ENCODE assay signal across 17 cellular contexts in genomic region chr16:22402191-22402590, GRCh38. TPM values are rescaled to one million over a fixed set of nuclear protein-coding genes. Genes with fewer than 3 reads are reported as not detected.
A peak's percentile ranks its signal among the peaks of the same experiment; 100 is the strongest.
DNase-seq lines count a peak whose midpoint lies in the region; ATAC-seq, FAIRE-seq and TF ChIP-seq lines count a peak whose summit lies in the region.
"Had no signal": no experiment of that assay in that cellular context is flagged by ENCODE, and none has a peak within 500 bp of the region (broad histone marks: within the 10 kb centered on the region; RNA-seq: fewer than 3 reads in every experiment).

No MANE protein-coding gene starts in this region.

- no peaks in the 10 kb centered on the region for H3K9me2 ChIP-seq in PC-3 (replicated peaks; ENCODE audit: low read length)

- H3K4me3 ChIP-seq in PC-3 (ENCODE audit: low read length) (0 out of 2 replicates have a peak overlapping the region, but pooled peaks have one; percentile 11), endothelial cell of umbilical vein (replicated peaks in 1 of 3; ENCODE audit: insufficient read depth in 1 of 3, low read depth in 1 of 3, low read length in 3 of 3) (peak overlapping the region in 2 of 3 experiments; percentile 35 to 39), adrenal gland (no peak overlapping the region), suprapubic skin (no peak overlapping the region)
- H3K4me3 ChIP-seq: body of pancreas, gastroesophageal sphincter, neural progenitor cell had no signal

- H2AFZ ChIP-seq in PC-3 (ENCODE audit: low read length) (0 out of 2 replicates have a peak overlapping the region, but pooled peaks have one; percentile 11), endothelial cell of umbilical vein (ENCODE audit: low read depth, low read length) (no peak overlapping the region)
- H2AFZ ChIP-seq: neural progenitor cell had no signal

- no peaks in the 10 kb centered on the region for H3K9me3 ChIP-seq in PC-3 (ENCODE audit: low read length)
- H3K9me3 ChIP-seq in endothelial cell of umbilical vein (replicated peaks; ENCODE audit: control insufficient read depth, insufficient read depth, low read length), result no peaks in the 10 kb centered on the region
- H3K9me3 ChIP-seq in adrenal gland (replicated peaks in 1 of 3), result no peaks in the 10 kb centered on the region
- no peaks in the 10 kb centered on the region for H3K9me3 ChIP-seq in suprapubic skin
- H3K9me3 ChIP-seq: body of pancreas, gastroesophageal sphincter had no signal

- dilution Hi-C loops in endothelial cell of umbilical vein (cut with MboI; ENCODE audit: extremely low pct_ligation_motif_present, low sequenced_read_pairs), result no loop called here

- CTCF ChIA-PET in PC-3 (lab: Charles Lee) (no interaction called here), endothelial cell of umbilical vein (lab: Charles Lee) (interaction anchor here (1.0 to 3.1 kb wide), 5 partner anchors 15 to 1302 kb away, joined by 3 to 12 read pairs (median 5); no protein-coding TSS in a partner anchor)

- DNase-seq in EH (ENCODE audit: low read depth) (peak; percentile 67), PC-3 (peak; percentile 25), endothelial cell of umbilical vein (ENCODE audit: low read depth, low spot score) (peak; percentile 58), pulmonary artery endothelial cell (ENCODE audit: low read depth, low spot score) (peak; percentile 15), adrenal gland (no peak), suprapubic skin (ENCODE audit: low spot score in 2 of 2) (no peak)
- DNase-seq: body of pancreas; CD8-positive, alpha-beta T cell; cortex of kidney; DND-41; NCI-H187 treated with DMSO at 0.1 percent for 48 hours had no signal

- peak; percentile 26 for FAIRE-seq in endothelial cell of umbilical vein (lab: Jason Lieb, UNC)
- FAIRE-seq: GM18507 had no signal

- H4K20me1 ChIP-seq in PC-3 (ENCODE audit: low read length) (no peaks in the 10 kb centered on the region), endothelial cell of umbilical vein (replicated peaks; ENCODE audit: control insufficient read depth, extremely low read depth, insufficient read depth, low read length) (no peaks in the 10 kb centered on the region)

- no peaks in the 10 kb centered on the region for H3F3A ChIP-seq in PC-3 (ENCODE audit: low read length, unreplicated experiment)

- no peak for TF ChIP-seq CTCF in PC-3 (conservative IDR thresholded peaks at IDR 0.05; ENCODE audit: low read depth, low read length)
- no peak for TF ChIP-seq CTCF in endothelial cell of umbilical vein (IDR thresholded peaks at IDR 0.05; ENCODE audit: extremely low read depth in 1 of 2, insufficient read depth in 1 of 2, low read depth in 1 of 2, low read length in 2 of 2)
- TF ChIP-seq CTCF in adrenal gland (IDR thresholded peaks at IDR 0.05), result no peak
- TF ChIP-seq CTCF in suprapubic skin (IDR thresholded peaks at IDR 0.05), result no peak

- H3K9ac ChIP-seq in PC-3 (ENCODE audit: low read length) (no peak overlapping the region), endothelial cell of umbilical vein (replicated peaks; ENCODE audit: extremely low read depth, insufficient read depth, low read length) (peak overlapping the region; percentile 73)
- H3K9ac ChIP-seq: neural progenitor cell had no signal

- H3K4me2 ChIP-seq in PC-3 (ENCODE audit: low read length) (peak overlapping the region; percentile 66), endothelial cell of umbilical vein (ENCODE audit: insufficient read depth, low read length) (peak overlapping the region; percentile 98)
- H3K4me2 ChIP-seq: neural progenitor cell had no signal

- BruUV-seq in PC-3 (replicated peaks; lab: Mats Ljungman, UMichigan) (no TSS peak), endothelial cell of umbilical vein (replicated peaks; lab: Mats Ljungman, UMichigan) (no TSS peak)

- H3K79me2 ChIP-seq in PC-3 (ENCODE audit: low read length) (no peaks in the 10 kb centered on the region), endothelial cell of umbilical vein (ENCODE audit: control insufficient read depth, insufficient read depth, low read length) (no peaks in the 10 kb centered on the region)

- TF ChIP-seq POLR2A in endothelial cell of umbilical vein (IDR thresholded peaks at IDR 0.05; ENCODE audit: low read depth, low read length) (no peak), adrenal gland (IDR thresholded peaks at IDR 0.05) (no peak), suprapubic skin (IDR thresholded peaks at IDR 0.05) (no peak)

- no peak for TF ChIP-seq EP300 in suprapubic skin (IDR thresholded peaks at IDR 0.05)

- H3K27ac ChIP-seq in PC-3 (ENCODE audit: low read length), result 0 out of 2 replicates have a peak overlapping the region, but pooled peaks have one; percentile 16
- H3K27ac ChIP-seq in endothelial cell of umbilical vein (ENCODE audit: insufficient read depth, low read depth, low read length), result peak overlapping the region; percentile 92
- H3K27ac ChIP-seq in adrenal gland, result no peak overlapping the region
- no peak overlapping the region for H3K27ac ChIP-seq in suprapubic skin
- H3K27ac ChIP-seq: gastroesophageal sphincter, neural progenitor cell had no signal

- no peaks in the 10 kb centered on the region for H3K9me1 ChIP-seq in endothelial cell of umbilical vein (replicated peaks; ENCODE audit: control insufficient read depth, extremely low read depth, insufficient read depth, low read length)

- H3K36me3 ChIP-seq in PC-3 (ENCODE audit: low read depth, low read length) (no peaks in the 10 kb centered on the region), endothelial cell of umbilical vein (ENCODE audit: control insufficient read depth in 2 of 2, extremely low read depth in 1 of 2, insufficient read depth in 2 of 2, low read length in 2 of 2) (no peaks in the 10 kb centered on the region), adrenal gland (replicated peaks in 1 of 2) (no peaks in the 10 kb centered on the region), suprapubic skin (no peaks in the 10 kb centered on the region)
- H3K36me3 ChIP-seq: gastroesophageal sphincter, neural progenitor cell had no signal

- ATAC-seq in PC-3 (peak; percentile 49; the same call in 1 of the 2 replicates), GM18498 (IDR thresholded peaks at IDR 0.05; ENCODE audit: unreplicated experiment) (no peak), GM19467 (IDR thresholded peaks at IDR 0.05; ENCODE audit: unreplicated experiment) (no peak)
- ATAC-seq: CD8-positive, alpha-beta T cell; gastroesophageal sphincter; left lobe of liver had no signal

- POLR2A ChIA-PET in PC-3 (lab: Charles Lee; ENCODE audit: unreplicated experiment), result no interaction called here
- POLR2A ChIA-PET in endothelial cell of umbilical vein (lab: Charles Lee), result interaction anchor here (0.9 to 1.0 kb wide), 2 partner anchors 11 to 16 kb away, joined by 4 to 8 read pairs; no protein-coding TSS in a partner anchor

- intact Hi-C loops in PC-3 (cut with micrococcal nuclease), result no loop called here
- intact Hi-C loops in endothelial cell of umbilical vein (cut with micrococcal nuclease), result loop anchor here (2.0 kb wide), 1 partner anchor 29 kb away; no protein-coding TSS in a partner anchor
- intact Hi-C loops in adrenal gland (cut with DNase I), result no loop called here

- H3K4me1 ChIP-seq in PC-3 (ENCODE audit: insufficient read depth, low read length) (peaks cover 18% of the 10 kb centered on the region), endothelial cell of umbilical vein (ENCODE audit: control insufficient read depth, extremely low read depth, insufficient read depth, low read length) (peaks cover 24% of the 10 kb centered on the region), adrenal gland (replicated peaks in 1 of 2) (peaks cover 7 to 16% of the 10 kb centered on the region in 2 donors), suprapubic skin (peaks cover 10% of the 10 kb centered on the region)
- H3K4me1 ChIP-seq: gastroesophageal sphincter, neural progenitor cell had no signal

- no peaks in the 10 kb centered on the region for H3K27me3 ChIP-seq in PC-3 (ENCODE audit: low read length)
- H3K27me3 ChIP-seq in endothelial cell of umbilical vein (ENCODE audit: control insufficient read depth in 2 of 2, insufficient read depth in 2 of 2, low read length in 2 of 2), result no peaks in the 10 kb centered on the region
- no peaks in the 10 kb centered on the region for H3K27me3 ChIP-seq in adrenal gland
- no peaks in the 10 kb centered on the region for H3K27me3 ChIP-seq in suprapubic skin
- H3K27me3 ChIP-seq: body of pancreas, gastroesophageal sphincter, neural progenitor cell had no signal

TF ChIP-seq in endothelial cell of umbilical vein, 7 proteins besides CTCF, POLR2A, EP300 and RAD21:
- TF ChIP-seq MYC (IDR thresholded peaks at IDR 0.05; ENCODE audit: low read depth, low read length), result no peak
- no peak for TF ChIP-seq POLR2AphosphoS5 (IDR thresholded peaks at IDR 0.05; ENCODE audit: insufficient read depth, low read depth, low read length)
- peak; percentile 65 for TF ChIP-seq JUN (IDR thresholded peaks at IDR 0.05; ENCODE audit: borderline replicate concordance, insufficient read depth, insufficient read length, low read depth)
- TF ChIP-seq FOS (IDR thresholded peaks at IDR 0.05; ENCODE audit: borderline replicate concordance, insufficient read depth, low read length), result peak; percentile 55
- TF ChIP-seq GATA2 (IDR thresholded peaks at IDR 0.05; ENCODE audit: insufficient read depth, insufficient read length, low read depth, low read length), result no peak

RNA-seq across cellular contexts. Expression of gene CDR2, which starts 27.8 kb away (rescaled TPM):
- total RNA-seq in PC-3 (2014; rRNA removed), result 14.1 and 14.7 TPM in 2 replicates
- 58.9 and 61.9 TPM in 2 replicates for total RNA-seq in endothelial cell of umbilical vein
- 29.7 and 35.3 TPM in 2 replicates for polyA plus RNA-seq in endothelial cell of umbilical vein
- polyA plus RNA-seq in endothelial cell of umbilical vein (2011; cell fraction: cytosol; rRNA removed), result 48.8 and 51.7 TPM in 2 replicates
- polyA plus RNA-seq in endothelial cell of umbilical vein (2011; cell fraction: nucleus; rRNA removed), result 43.0 and 46.3 TPM in 2 replicates
- 39.2 and 43.2 TPM in 2 replicates for polyA plus RNA-seq in endothelial cell of umbilical vein (2012)
- 42.5 and 44.7 TPM in 2 replicates for polyA minus RNA-seq in endothelial cell of umbilical vein
- 8.6 TPM for polyA minus RNA-seq in endothelial cell of umbilical vein (2011; cell fraction: cytosol; rRNA and poly(A)+ RNA removed)
- polyA minus RNA-seq in endothelial cell of umbilical vein (2011; cell fraction: nucleus; rRNA and poly(A)+ RNA removed), result 19.7 and 22.6 TPM in 2 replicates
- 42.9 and 66.4 TPM in 2 replicates for total RNA-seq in pulmonary artery endothelial cell
- 10 to 100 TPM; 12.6 to 31.2 (median 17.7) TPM for total RNA-seq in adrenal gland
- polyA plus RNA-seq in adrenal gland, result 10 to 100 TPM; 11.9 to 22.6 (median 21.0) TPM
- total RNA-seq in suprapubic skin, result 10 to 100 TPM; 10.7 to 37.1 (median 21.6) TPM

Comparison
In these comparisons a context has a peak if more than half of its experiments do, and no peak if none do; other contexts are left out.
1. DNase-seq: peak in EH (single experiment), PC-3 (single experiment), endothelial cell of umbilical vein (single experiment) and pulmonary artery endothelial cell (single experiment); none in adrenal gland (0 of 7) and suprapubic skin (0 of 2).
2. H3K27ac ChIP-seq: peak in PC-3 (single experiment) and endothelial cell of umbilical vein (single experiment); none in adrenal gland (0 of 5) and suprapubic skin (single experiment).
3. H3K4me3 ChIP-seq: peak in PC-3 (single experiment) and endothelial cell of umbilical vein (2 of 3); none in adrenal gland (0 of 4) and suprapubic skin (single experiment).